Comparison of ENCODE assay signal across 20 cellular contexts in genomic region chr4:21102667-21103066, GRCh38.
"Had no signal": no experiment of that assay in that cellular context is flagged by ENCODE, and none has a peak within 500 bp of the region (broad histone marks: within the 10 kb centered on the region; RNA-seq: fewer than 3 reads in every experiment).

No MANE protein-coding gene starts in this region.

- H3K36me3 Mint-ChIP-seq: naive B cell, type B pancreatic cell had no signal

- H3K27ac ChIP-seq: foreskin keratinocyte, hepatocyte, neutrophil, psoas muscle, sigmoid colon, skin epidermis, suprapubic skin, thyroid gland had no signal

- H3K9me3 ChIP-seq: neutrophil, sigmoid colon, suprapubic skin, thyroid gland had no signal

- H3K4me3 ChIP-seq: hepatocyte, lung, psoas muscle, sigmoid colon, skin epidermis, suprapubic skin, thyroid gland had no signal

- H3K4me1 Mint-ChIP-seq: naive B cell had no signal

- H3K4me1 ChIP-seq: foreskin keratinocyte, psoas muscle, sigmoid colon, suprapubic skin, thyroid gland had no signal

- H3K27me3 Mint-ChIP-seq: naive B cell, type B pancreatic cell had no signal

- ATAC-seq: foreskin keratinocyte; left colon; left ventricle myocardium superior; psoas muscle; stimulated activated naive CD8-positive, alpha-beta T cell treated with anti-CD3 and anti-CD28 coated beads, Interleukin-15, Interleukin-2, amounts not matched to agents 100 U/mL and 50 U/mL, for 24 hours had no signal

- H3K9me3 Mint-ChIP-seq: type B pancreatic cell had no signal

- H3K36me3 ChIP-seq: neutrophil, sigmoid colon, suprapubic skin, thyroid gland had no signal

- H3K27me3 ChIP-seq: foreskin keratinocyte, hepatocyte, neutrophil, sigmoid colon, suprapubic skin, thyroid gland had no signal

- H3K27ac Mint-ChIP-seq: naive B cell, type B pancreatic cell had no signal

- H3K4me3 Mint-ChIP-seq: naive B cell, type B pancreatic cell had no signal

- DNase-seq: cortex of kidney; erythroblast; foreskin keratinocyte; head of caudate nucleus; left colon; left ventricle myocardium superior; mesenchymal stem cell; naive B cell; psoas muscle; sigmoid colon; stimulated activated CD4-positive, alpha-beta T cell treated with anti-CD3 and anti-CD28 coated beads, Interleukin-12 subunit alpha, Interleukin-12 subunit beta, amount 100 ng/mL, for 4 hours; stimulated activated CD4-positive, alpha-beta T cell treated with anti-CD3 and anti-CD28 coated beads, Interleukin-2, amount 100 ng/mL, for 48 hours; stimulated activated naive CD8-positive, alpha-beta T cell treated with anti-CD3 and anti-CD28 coated beads, Interleukin-15, Interleukin-2, amounts not matched to agents 100 U/mL and 50 U/mL, for 24 hours; thyroid gland had no signal
